ENCODE assay signal across 1 cellular context in genomic region chr1:202968351-202968750, GRCh38.
TF ChIP-seq lines count a peak whose summit lies in the region.

No MANE protein-coding gene starts in this region.

TF ChIP-seq in endothelial cell of umbilical vein, 7 proteins besides CTCF, POLR2A, EP300 and RAD21:
- TF ChIP-seq MAX (IDR thresholded peaks at IDR 0.05; ENCODE audit: insufficient read depth, insufficient read length) (no peak), FOS (IDR thresholded peaks at IDR 0.05; ENCODE audit: borderline replicate concordance, insufficient read depth, low read length) (no peak), POLR2AphosphoS5 (IDR thresholded peaks at IDR 0.05; ENCODE audit: insufficient read depth, low read depth, low read length) (no peak), MYC (IDR thresholded peaks at IDR 0.05; ENCODE audit: low read depth, low read length) (no peak), EZH2 (IDR thresholded peaks at IDR 0.05; ENCODE audit: borderline replicate concordance, low read depth, low read length, severe bottlenecking) (no peak), GATA2 (IDR thresholded peaks at IDR 0.05; ENCODE audit: insufficient read depth, insufficient read length, low read depth, low read length) (no peak), JUN (IDR thresholded peaks at IDR 0.05; ENCODE audit: borderline replicate concordance, insufficient read depth, insufficient read length, low read depth) (no peak)
TF ChIP-seq in endothelial cell of umbilical vein: peak in this region for 0.
